Comparison of ENCODE assay signal across 15 cellular contexts in genomic region chr19:49355890-49356289, GRCh38. TPM values are rescaled to one million over a fixed set of nuclear protein-coding genes. Genes with fewer than 3 reads are reported as not detected.
DNase-seq lines count a peak whose midpoint lies in the region; ATAC-seq and TF ChIP-seq lines count a peak whose summit lies in the region.
"Had no signal": no experiment of that assay in that cellular context is flagged by ENCODE, and none has a peak within 500 bp of the region (broad histone marks: within the 10 kb centered on the region; RNA-seq: fewer than 3 reads in every experiment).

No MANE protein-coding gene starts in this region.

- DNase-seq in CD1c-positive myeloid dendritic cell (ENCODE audit: extremely low spot score): peak; percentile 50
- DNase-seq in NCI-H69 (lab: John Stamatoyannopoulos, UW): peak; percentile 16
- DNase-seq in esophagus squamous epithelium (lab: John Stamatoyannopoulos, UW): no peak
- no peak for DNase-seq in omental fat pad (ENCODE audit: low spot score)
- DNase-seq in HPDE6-E6E7 (ENCODE audit: extremely low spot score): no peak
- DNase-seq: activated T-cell treated with anti-CD3 and anti-CD28 coated beads, Interleukin-2, amount 50 U/mL, for 4 hours; CD4-positive, alpha-beta memory T cell; NCI-H1105 treated with DMSO at 0.1 percent for 48 hours; T1000 had no signal

- TF ChIP-seq CTCF in esophagus squamous epithelium (IDR thresholded peaks at IDR 0.05) (no peak), omental fat pad (IDR thresholded peaks at IDR 0.05) (no peak)

- H3K4me3 ChIP-seq in esophagus squamous epithelium: no peak overlapping the region
- H3K4me3 ChIP-seq: skin epidermis had no signal

- H3K36me3 ChIP-seq in esophagus squamous epithelium: peaks cover 0 to 73% (median 0%) of the 10 kb centered on the region in 3 donors

- ATAC-seq in omental fat pad (ENCODE audit: low FRiP score): peak; percentile 66
- no peak for ATAC-seq in HG03460 (IDR thresholded peaks at IDR 0.05; ENCODE audit: unreplicated experiment)
- ATAC-seq in GM18505 (IDR thresholded peaks at IDR 0.05; ENCODE audit: unreplicated experiment): no peak
- ATAC-seq in GM18511 (IDR thresholded peaks at IDR 0.05; ENCODE audit: unreplicated experiment): no peak
- ATAC-seq: activated T-cell treated with anti-CD3 and anti-CD28 coated beads, Interleukin-2, amount 50 U/mL, for 4 hours had no signal

- TF ChIP-seq POLR2A in esophagus squamous epithelium (IDR thresholded peaks at IDR 0.05) (no peak), GM18505 (IDR thresholded peaks at IDR 0.05; ENCODE audit: borderline replicate concordance, extremely low read depth, insufficient read depth, insufficient read length) (no peak)

- H3K9me3 ChIP-seq in esophagus squamous epithelium: no peaks in the 10 kb centered on the region

- intact Hi-C loops in esophagus squamous epithelium (cut with DNase I): no loop called here

- no peaks in the 10 kb centered on the region for H3K27me3 ChIP-seq in esophagus squamous epithelium

- WGBS in esophagus squamous epithelium, 2 donors: 28 to 40% methylated on average over 1 to 9 of the region's 10 CpGs

- H3K4me1 ChIP-seq in esophagus squamous epithelium: peaks cover 0 to 38% (median 6%) of the 10 kb centered on the region in 3 donors

- H3K27ac ChIP-seq in esophagus squamous epithelium: peak overlapping the region in 3 of 4 donors; percentile 34 to 62 (median 42)

RNA-seq across cellular contexts. Expression of gene TEAD2, which starts 6.3 kb away (rescaled TPM):
- total RNA-seq in esophagus squamous epithelium (10 to 100 TPM in 2 of 4 donors, 1 to 10 TPM in 2; 3.8 to 12.4 (median 8.2) TPM), omental fat pad (10 to 100 TPM; 19.9 to 35.0 (median 26.1) TPM)
- total RNA-seq: CD4-positive, alpha-beta memory T cell had no signal

RNA-seq across cellular contexts. Expression of gene DKKL1, which starts 7.8 kb away (rescaled TPM):
- total RNA-seq in esophagus squamous epithelium: not detected
- total RNA-seq in omental fat pad: not detected
- total RNA-seq: activated T-cell treated with anti-CD3 and anti-CD28 coated beads, Interleukin-2, amount 50 U/mL, for 4 hours; CD4-positive, alpha-beta memory T cell; mesenteric fat pad had no signal

RNA-seq across cellular contexts. Expression of gene CD37, which starts 20.7 kb away (rescaled TPM):
- total RNA-seq in esophagus squamous epithelium: 10 to 100 TPM in 1 of 4 donors, 1 to 10 TPM in 3; 3.1 to 21.4 (median 5.3) TPM
- total RNA-seq in omental fat pad: 10 to 100 TPM; 10.3 to 43.8 (median 21.5) TPM
- total RNA-seq: glomerular endothelial cell had no signal

RNA-seq across cellular contexts. Expression of gene SLC6A16, which starts 30.9 kb away (rescaled TPM):
- total RNA-seq in esophagus squamous epithelium: 1 to 10 TPM in 1 of 4 donors, under 1 TPM in 2, not detected in 1; 0.13 to 1.5 (median 0.56) TPM
- total RNA-seq in omental fat pad: 1 to 10 TPM; 1.0 to 5.7 (median 1.4) TPM

RNA-seq across cellular contexts. Expression of gene KASH5, which starts 32.2 kb away (rescaled TPM):
- not detected for total RNA-seq in esophagus squamous epithelium
- total RNA-seq in omental fat pad: under 1 TPM in 1 of 4 donors, not detected in 3; 0.56 TPM
- total RNA-seq: glomerular endothelial cell, mesenteric fat pad had no signal

Comparison
In these comparisons a context has a peak if more than half of its experiments do, and no peak if none do; other contexts are left out.
1. DNase-seq: peak in CD1c-positive myeloid dendritic cell (single experiment) and NCI-H69 (single experiment); none in esophagus squamous epithelium (single experiment), omental fat pad (single experiment) and HPDE6-E6E7 (single experiment).